ENCODE assay signal across 19 cellular contexts in the genomic region with DNA sequence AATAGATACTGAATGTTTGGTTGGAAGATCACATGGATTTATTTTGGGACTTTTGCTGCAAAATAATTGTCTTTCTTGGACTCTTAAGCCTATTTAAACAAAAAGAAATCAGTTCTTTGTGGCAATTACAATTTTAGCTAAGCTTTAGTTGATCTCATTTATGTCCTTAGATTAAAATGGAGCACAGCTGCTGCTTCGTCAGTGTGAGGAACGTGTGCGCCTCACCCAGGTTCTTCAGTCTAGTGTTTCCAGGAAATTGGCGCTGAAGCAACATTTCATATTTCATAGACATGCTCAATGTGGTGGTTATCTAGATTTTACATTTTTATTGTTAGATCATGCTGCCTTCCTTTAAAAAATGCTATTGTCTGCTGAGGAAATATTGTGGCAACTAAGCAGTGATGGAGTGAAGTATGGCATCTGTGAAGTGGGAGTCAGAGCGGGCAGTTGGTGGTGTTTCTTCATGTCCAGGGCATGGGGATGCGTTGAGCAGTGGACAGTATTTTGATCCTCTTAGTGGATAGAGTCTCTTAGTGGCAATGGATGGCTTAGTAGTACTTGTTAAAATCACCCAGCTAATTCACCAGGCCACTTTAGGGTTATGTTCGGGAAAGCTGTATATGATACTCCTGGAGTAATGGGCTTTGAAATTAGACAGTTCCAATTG. TPM values are rescaled to one million over a fixed set of nuclear protein-coding genes. Genes with fewer than 3 reads are reported as not detected.
DNase-seq lines count a peak whose midpoint lies in the region; ATAC-seq, FAIRE-seq and TF ChIP-seq lines count a peak whose summit lies in the region.
"Had no signal": no experiment of that assay in that cellular context is flagged by ENCODE, and none has a peak within 500 bp of the region (broad histone marks: within the 10 kb centered on the region; RNA-seq: fewer than 3 reads in every experiment).

No MANE protein-coding gene starts in this region.

- no peak for TF ChIP-seq RAD21 in HepG2 (CRISPR knock-in tag; IDR thresholded peaks at IDR 0.05)
- no peak for TF ChIP-seq RAD21 in K562 (CRISPR knock-in tag; conservative IDR thresholded peaks at IDR 0.05 in 1 of 2, IDR thresholded peaks at IDR 0.05 in 1 of 2)

- WGBS in HepG2 (ENCODE audit: low lambda C conversion rate): 93% methylated on average over 7 of the region's 7 CpGs
- WGBS in right lobe of liver (ENCODE audit: insufficient coverage, low coverage, low lambda C conversion rate, missing lambda C conversion rate): 81% methylated on average over 7 of the region's 7 CpGs
- 41% methylated on average over 7 of the region's 7 CpGs for WGBS in K562 (ENCODE audit: insufficient coverage, low coverage, missing lambda C conversion rate)

- TF ChIP-seq EP300 in HepG2 (IDR thresholded peaks at IDR 0.05; ENCODE audit: low read depth in 2 of 2, low read length in 2 of 2) (no peak), HepG2 (CRISPR knock-in tag; IDR thresholded peaks at IDR 0.05; ENCODE audit: borderline replicate concordance) (no peak), K562 (IDR thresholded peaks at IDR 0.05; ENCODE audit: low read length) (no peak)

- H2AFZ ChIP-seq in HepG2 (ENCODE audit: low read length) (no peak overlapping the region), K562 (ENCODE audit: low read depth, low read length) (no peak overlapping the region)

- TF ChIP-seq POLR2A in HepG2 (IDR thresholded peaks at IDR 0.05; ENCODE audit: insufficient read depth in 1 of 2, low read depth in 2 of 2, low read length in 2 of 2) (no peak), right lobe of liver (IDR thresholded peaks at IDR 0.05) (no peak), K562 (conservative IDR thresholded peaks at IDR 0.05) (no peak)

- no peaks in the 10 kb centered on the region for H3K27me3 Mint-ChIP-seq in naive thymus-derived CD4-positive, alpha-beta T cell

- peak overlapping the region in 8 of 9 donors; percentile 0 to 64 (median 16) for H3K27ac Mint-ChIP-seq in naive thymus-derived CD4-positive, alpha-beta T cell

- H3K4me1 ChIP-seq in HepG2 (ENCODE audit: insufficient read depth, low read length): peaks cover 81% of the 10 kb centered on the region
- peaks cover 0 to 69% (median 26%) of the 10 kb centered on the region in 4 donors for H3K4me1 ChIP-seq in right lobe of liver
- peaks cover 26 to 65% of the 10 kb centered on the region in 2 experiments for H3K4me1 ChIP-seq in K562 (replicated peaks in 1 of 2; ENCODE audit: control insufficient read depth in 2 of 2, insufficient read depth in 2 of 2, low read length in 2 of 2)
- H3K4me1 ChIP-seq in naive thymus-derived CD4-positive, alpha-beta T cell (ENCODE audit: control insufficient read depth in 2 of 2, insufficient read depth in 2 of 2, low read length in 2 of 2): peaks cover 25% of the 10 kb centered on the region in 2 donors

- H4K20me1 ChIP-seq in HepG2 (ENCODE audit: insufficient read depth, low read length) (peaks cover 80% of the 10 kb centered on the region), K562 (replicated peaks; ENCODE audit: control insufficient read depth, insufficient read depth, low read length) (peaks cover 6% of the 10 kb centered on the region; the same call in 1 of the 2 replicates)

- H3K79me2 ChIP-seq in HepG2 (ENCODE audit: insufficient read depth, low read length): peaks cover 93% of the 10 kb centered on the region
- H3K79me2 ChIP-seq in K562 (ENCODE audit: control insufficient read depth, insufficient read depth, low read length): peaks cover 100% of the 10 kb centered on the region

- FAIRE-seq in HepG2 (lab: Jason Lieb, UNC): no peak
- FAIRE-seq in K562 (lab: Jason Lieb, UNC): no peak
- FAIRE-seq: HTR-8/SVneo had no signal

- TF ChIP-seq CTCF in HepG2 (CRISPR knock-in tag; IDR thresholded peaks at IDR 0.05) (no peak), right lobe of liver (IDR thresholded peaks at IDR 0.05) (no peak), K562 (IDR thresholded peaks at IDR 0.05 in 2 of 3, conservative IDR thresholded peaks at IDR 0.05 in 1 of 3; ENCODE audit: insufficient read depth in 2 of 3, low read depth in 1 of 3, low read length in 3 of 3) (peak in 2 of 3 experiments; percentile 4 to 31; a peak in 2 of 6 replicates)

- H3K27ac ChIP-seq in HepG2 (ENCODE audit: extremely low read length, insufficient read depth, low read length) (no peak overlapping the region), right lobe of liver (no peak overlapping the region), K562 (ENCODE audit: extremely low read depth, low read depth, low read length) (peak overlapping the region; percentile 45; the same call in 2 of the 3 replicates)
- no peak overlapping the region for H3K27ac ChIP-seq in naive thymus-derived CD4-positive, alpha-beta T cell (ENCODE audit: low read depth, low read length)
- H3K27ac ChIP-seq: suprapubic skin had no signal

- in situ Hi-C loops in HepG2 (cut with HindIII; ENCODE audit: extremely low pct_ligation_motif_present, low pct_unique_long_range_greater_than_20kb) (no loop called here), K562 (cut with MboI) (no loop called here)

- no TSS peak for BruUV-seq in HepG2 (replicated peaks; lab: Mats Ljungman, UMichigan)
- BruUV-seq in K562 (replicated peaks; lab: Mats Ljungman, UMichigan): no TSS peak

- DNase-seq in HepG2 (ENCODE audit: low spot score): no peak
- no peak for DNase-seq in right lobe of liver
- peak in 2 of 4 experiments; percentile 31 to 46 for DNase-seq in K562 (ENCODE audit: extremely low read depth in 1 of 4, low spot score in 3 of 4)
- peak in 1 of 9 donors; percentile 13 for DNase-seq in naive thymus-derived CD4-positive, alpha-beta T cell
- no peak for DNase-seq in SHP77 (lab: John Stamatoyannopoulos, UW)
- DNase-seq: activated CD4-positive, alpha-beta T cell treated with anti-CD3 and anti-CD28 coated beads for 1 hour; activated T-cell treated with anti-CD3 and anti-CD28 coated beads for 4 hours; AML-193; amniotic stem cell; central memory CD4-positive, alpha-beta T cell; DMS 273 treated with DMSO at 0.1 percent for 48 hours; left colon; NCI-H1436; NCI-H2171 treated with DMSO at 0.1 percent for 48 hours had no signal

- CTCF ChIA-PET in HepG2 (lab: Yijun Ruan, JAX; ENCODE audit: low intra/inter-chr PET ratio, low total read pairs): no interaction called here
- CTCF ChIA-PET in K562 (lab: Yijun Ruan, JAX; ENCODE audit: low intra/inter-chr PET ratio): interaction anchor here (0.6 kb wide), 2 partner anchors 28 to 191 kb away, joined by 3 read pairs; no protein-coding TSS in a partner anchor
- CTCF ChIA-PET in naive thymus-derived CD4-positive, alpha-beta T cell (lab: Charles Lee): no interaction called here

- H3K4me3 Mint-ChIP-seq in naive thymus-derived CD4-positive, alpha-beta T cell: peak overlapping the region in 3 of 10 donors; percentile 4 to 43 (median 21)

- H3K9me1 ChIP-seq in K562 (ENCODE audit: control insufficient read depth, insufficient read depth, low read length): no peaks in the 10 kb centered on the region

- H3K36me3 Mint-ChIP-seq in naive thymus-derived CD4-positive, alpha-beta T cell: peaks cover 0 to 21% (median 6%) of the 10 kb centered on the region in 5 donors

- no peaks in the 10 kb centered on the region for H3K9me3 Mint-ChIP-seq in naive thymus-derived CD4-positive, alpha-beta T cell

- ATAC-seq in HepG2: no peak
- ATAC-seq in right lobe of liver: no peak
- peak; percentile 3; the same call in 1 of the 3 replicates for ATAC-seq in K562
- no peak for ATAC-seq in naive thymus-derived CD4-positive, alpha-beta T cell
- no peak for ATAC-seq in HG02970 (IDR thresholded peaks at IDR 0.05; ENCODE audit: low FRiP score, unreplicated experiment)
- no peak for ATAC-seq in HG03460 (IDR thresholded peaks at IDR 0.05; ENCODE audit: unreplicated experiment)
- ATAC-seq: left colon had no signal

- H3K4me2 ChIP-seq in HepG2 (ENCODE audit: low read depth, low read length): peak overlapping the region; percentile 92
- peak overlapping the region; percentile 40 for H3K4me2 ChIP-seq in K562 (ENCODE audit: insufficient read depth, low read length)

- peaks cover 48 to 84% (median 70%) of the 10 kb centered on the region in 7 donors for H3K4me1 Mint-ChIP-seq in naive thymus-derived CD4-positive, alpha-beta T cell

- H3K27me3 ChIP-seq in HepG2 (ENCODE audit: control insufficient read depth in 1 of 2, insufficient read depth in 2 of 2, low read length in 2 of 2): no peaks in the 10 kb centered on the region; a peak in 1 of 5 replicates
- H3K27me3 ChIP-seq in right lobe of liver: no peaks in the 10 kb centered on the region
- no peaks in the 10 kb centered on the region for H3K27me3 ChIP-seq in K562 (ENCODE audit: control insufficient read depth in 2 of 2, insufficient read depth in 2 of 2, low read length in 2 of 2)
- H3K27me3 ChIP-seq in naive thymus-derived CD4-positive, alpha-beta T cell (ENCODE audit: control insufficient read depth in 2 of 2, insufficient read depth in 2 of 2, low read length in 2 of 2): no peaks in the 10 kb centered on the region
- H3K27me3 ChIP-seq: suprapubic skin had no signal

- POLR2A ChIA-PET in HepG2 (lab: Yijun Ruan, JAX) (no interaction called here), K562 (lab: Yijun Ruan, JAX) (interaction anchor here (0.9 kb wide), 1 partner anchor 12 kb away, joined by 4 read pairs; no protein-coding TSS in a partner anchor)
- POLR2A ChIA-PET in naive thymus-derived CD4-positive, alpha-beta T cell (lab: Charles Lee): interaction anchor here (0.7 to 0.8 kb wide), 2 partner anchors 49 to 95 kb away, joined by 3 read pairs; no protein-coding TSS in a partner anchor

- H3K9ac ChIP-seq in HepG2 (ENCODE audit: insufficient read depth, low read depth, low read length) (no peak overlapping the region), K562 (ENCODE audit: insufficient read depth in 1 of 2, low read depth in 2 of 2, low read length in 2 of 2) (peak overlapping the region in 1 of 2 experiments; percentile 31; a peak in 2 of 4 replicates)

- H3K9me3 ChIP-seq in HepG2 (ENCODE audit: low read length) (no peaks in the 10 kb centered on the region), right lobe of liver (no peaks in the 10 kb centered on the region), K562 (replicated peaks; ENCODE audit: control insufficient read depth, insufficient read depth, low read depth, low read length) (no peaks in the 10 kb centered on the region)
- no peaks in the 10 kb centered on the region for H3K9me3 ChIP-seq in naive thymus-derived CD4-positive, alpha-beta T cell (ENCODE audit: control insufficient read depth in 2 of 3, low read length in 3 of 3)
- H3K9me3 ChIP-seq: suprapubic skin had no signal

- H3K4me3 ChIP-seq in HepG2 (replicated peaks in 1 of 3; ENCODE audit: insufficient read depth in 1 of 3, low read depth in 2 of 3, low read length in 3 of 3): no peak overlapping the region
- H3K4me3 ChIP-seq in right lobe of liver: no peak overlapping the region
- H3K4me3 ChIP-seq in K562: no peak overlapping the region
- H3K4me3 ChIP-seq in naive thymus-derived CD4-positive, alpha-beta T cell (ENCODE audit: low read length): no peak overlapping the region
- H3K4me3 ChIP-seq: suprapubic skin had no signal

- H3K36me3 ChIP-seq in HepG2 (replicated peaks in 1 of 2; ENCODE audit: control insufficient read depth in 1 of 2, insufficient read depth in 2 of 2, low read length in 2 of 2) (peaks cover 11 to 31% of the 10 kb centered on the region in 2 experiments), right lobe of liver (peaks cover 0 to 15% (median 5%) of the 10 kb centered on the region in 4 donors), K562 (ENCODE audit: control insufficient read depth, insufficient read depth, low read length) (peaks cover 58% of the 10 kb centered on the region)
- H3K36me3 ChIP-seq in naive thymus-derived CD4-positive, alpha-beta T cell (ENCODE audit: control insufficient read depth in 2 of 3, insufficient read depth in 3 of 3, low read length in 3 of 3): peaks cover 0 to 17% (median 0%) of the 10 kb centered on the region in 3 experiments

- intact Hi-C loops in HepG2 (cut with micrococcal nuclease; ENCODE audit: unreplicated experiment): loop anchor here (10.0 kb wide), 1 partner anchor 62 kb away; a partner anchor contains a TSS
- intact Hi-C loops in right lobe of liver (cut with DNase I): no loop called here
- intact Hi-C loops in K562 (cut with micrococcal nuclease): loop anchor here (5.0 kb wide), 1 partner anchor 81 kb away; no protein-coding TSS in a partner anchor
- intact Hi-C loops in naive thymus-derived CD4-positive, alpha-beta T cell (cut with micrococcal nuclease): no loop called here

RNA-seq across cellular contexts. Expression of a gene that starts 5.6 kb away (rescaled TPM):
- 25.7 and 34.0 TPM in 2 replicates for total RNA-seq in HepG2 (2016; rRNA removed; fragmentation: Illumina TruSeq; extraction: Trizol)
- 5.9 and 7.5 TPM in 2 replicates for total RNA-seq in HepG2 (2016; cell fraction: cytosol; rRNA removed; fragmentation: Illumina TruSeq; extraction: Trizol; ENCODE audit: low read depth)
- total RNA-seq in HepG2 (2016; cell fraction: insoluble cytoplasmic fraction; rRNA removed; fragmentation: Illumina TruSeq; extraction: Trizol): 26.2 and 32.2 TPM in 2 replicates
- 11.2 and 13.9 TPM in 2 replicates for total RNA-seq in HepG2 (2016; cell fraction: membrane; rRNA removed; fragmentation: Illumina TruSeq; extraction: Trizol)
- total RNA-seq in HepG2 (2016; cell fraction: nucleus; rRNA removed; fragmentation: Illumina TruSeq; extraction: Trizol): 41.5 and 50.4 TPM in 2 replicates
- polyA plus RNA-seq in HepG2 (2011; rRNA removed): 8.5 and 10.1 TPM in 2 replicates
- polyA plus RNA-seq in HepG2 (2011; cell fraction: cytosol; rRNA removed): 5.5 and 7.7 TPM in 2 replicates
- polyA plus RNA-seq in HepG2 (2011; cell fraction: nucleus; rRNA removed): 19.8 and 23.2 TPM in 2 replicates
- polyA plus RNA-seq in HepG2 (2012): 19.5 and 23.0 TPM in 2 replicates
- 1.1 and 1.3 TPM in 2 replicates for polyA plus RNA-seq in HepG2 (2016; cell fraction: cytosol; fragmentation: Illumina TruSeq; extraction: Trizol; ENCODE audit: low read depth)
- polyA plus RNA-seq in HepG2 (2016; cell fraction: insoluble cytoplasmic fraction; fragmentation: Illumina TruSeq; extraction: Trizol; ENCODE audit: low read depth): 22.9 and 23.8 TPM in 2 replicates
- polyA plus RNA-seq in HepG2 (2016; cell fraction: membrane; fragmentation: Illumina TruSeq; extraction: Trizol; ENCODE audit: low read depth): 2.7 and 3.3 TPM in 2 replicates
- polyA plus RNA-seq in HepG2 (2016; cell fraction: nucleus; fragmentation: Illumina TruSeq; extraction: Trizol; ENCODE audit: insufficient read depth, low read depth): 23.7 and 25.3 TPM in 2 replicates
- 38.4 and 51.6 TPM in 2 replicates for polyA minus RNA-seq in HepG2 (2011; rRNA and poly(A)+ RNA removed; ENCODE audit: low replicate concordance)
- polyA minus RNA-seq in HepG2 (2011; cell fraction: cytosol; rRNA and poly(A)+ RNA removed): 15.5 and 15.8 TPM in 2 replicates
- 118 and 145 TPM in 2 replicates for polyA minus RNA-seq in HepG2 (2011; cell fraction: nucleus; rRNA and poly(A)+ RNA removed)
- total RNA-seq in right lobe of liver: 10 to 100 TPM; 24.9 to 70.0 (median 42.9) TPM
- 185 and 291 TPM in 2 replicates for total RNA-seq in K562 (2011; cell fraction: chromatin; rRNA removed; ENCODE audit: low replicate concordance)
- 109 and 114 TPM in 2 replicates for total RNA-seq in K562 (2011; cell fraction: nucleolus; rRNA removed)
- 211 and 265 TPM in 2 replicates for total RNA-seq in K562 (2011; cell fraction: nucleoplasm; rRNA removed)
- 21.2 and 31.5 TPM in 2 replicates for total RNA-seq in K562 (2014; rRNA removed)
- total RNA-seq in K562 (2014; rRNA removed; fragmentation: Illumina TruSeq; extraction: Trizol): 29.3 and 31.8 TPM in 2 replicates
- total RNA-seq in K562 (2015; rRNA removed; fragmentation: Illumina TruSeq; extraction: Trizol): 23.6 and 23.9 TPM in 2 replicates
- 48.4 and 50.1 TPM in 2 replicates for total RNA-seq in K562 (2021)
- polyA plus RNA-seq in K562 (2011; rRNA removed): 14.5 and 16.3 TPM in 2 replicates
- 8.1 and 10.8 TPM in 2 replicates for polyA plus RNA-seq in K562 (2011; cell fraction: cytosol; rRNA removed)
- polyA plus RNA-seq in K562 (2011; cell fraction: nucleus; rRNA removed): 31.8 and 38.6 TPM in 2 replicates
- 11.9 and 18.2 TPM in 2 replicates for polyA plus RNA-seq in K562 (2012)
- 27.4 and 32.0 TPM in 2 replicates for polyA plus RNA-seq in K562 (2014; fragmentation: Illumina TruSeq; extraction: Trizol)
- polyA plus RNA-seq in K562 (2014; fragmentation: Nextera tagmentation; extraction: Ambion mirVana): 1 to 10 TPM; 6.5 to 7.3 TPM
- 17.1 and 19.1 TPM in 2 replicates for polyA plus RNA-seq in K562 (2014; rRNA removed)
- polyA minus RNA-seq in K562 (2011; rRNA and poly(A)+ RNA removed): 65.5 and 71.7 TPM in 2 replicates
- 19.4 and 25.7 TPM in 2 replicates for polyA minus RNA-seq in K562 (2011; cell fraction: cytosol; rRNA and poly(A)+ RNA removed)
- 76.7 and 116 TPM in 2 replicates for polyA minus RNA-seq in K562 (2011; cell fraction: nucleus; rRNA and poly(A)+ RNA removed)
- 10 to 100 TPM; 24.5 to 46.8 (median 37.0) TPM for total RNA-seq in naive thymus-derived CD4-positive, alpha-beta T cell
- 1 to 10 TPM; 3.2 to 6.7 TPM for polyA plus RNA-seq in naive thymus-derived CD4-positive, alpha-beta T cell

RNA-seq across cellular contexts. Expression of a gene that starts 38.0 kb away (rescaled TPM):
- 174 and 216 TPM in 2 replicates for total RNA-seq in HepG2 (2016; rRNA removed; fragmentation: Illumina TruSeq; extraction: Trizol)
- total RNA-seq in HepG2 (2016; cell fraction: cytosol; rRNA removed; fragmentation: Illumina TruSeq; extraction: Trizol; ENCODE audit: low read depth): 22.0 and 25.2 TPM in 2 replicates
- total RNA-seq in HepG2 (2016; cell fraction: insoluble cytoplasmic fraction; rRNA removed; fragmentation: Illumina TruSeq; extraction: Trizol): 174 and 209 TPM in 2 replicates
- 86.5 and 94.9 TPM in 2 replicates for total RNA-seq in HepG2 (2016; cell fraction: membrane; rRNA removed; fragmentation: Illumina TruSeq; extraction: Trizol)
- 61.7 and 71.0 TPM in 2 replicates for total RNA-seq in HepG2 (2016; cell fraction: nucleus; rRNA removed; fragmentation: Illumina TruSeq; extraction: Trizol)
- 52.6 and 59.1 TPM in 2 replicates for polyA plus RNA-seq in HepG2 (2011; rRNA removed)
- 56.4 and 64.1 TPM in 2 replicates for polyA plus RNA-seq in HepG2 (2011; cell fraction: cytosol; rRNA removed)
- polyA plus RNA-seq in HepG2 (2011; cell fraction: nucleus; rRNA removed): 19.8 and 21.4 TPM in 2 replicates
- 42.6 and 66.8 TPM in 2 replicates for polyA plus RNA-seq in HepG2 (2012)
- polyA plus RNA-seq in HepG2 (2016; cell fraction: cytosol; fragmentation: Illumina TruSeq; extraction: Trizol; ENCODE audit: low read depth): 17.9 and 21.4 TPM in 2 replicates
- 174 and 175 TPM in 2 replicates for polyA plus RNA-seq in HepG2 (2016; cell fraction: insoluble cytoplasmic fraction; fragmentation: Illumina TruSeq; extraction: Trizol; ENCODE audit: low read depth)
- polyA plus RNA-seq in HepG2 (2016; cell fraction: membrane; fragmentation: Illumina TruSeq; extraction: Trizol; ENCODE audit: low read depth): 49.4 and 51.3 TPM in 2 replicates
- polyA plus RNA-seq in HepG2 (2016; cell fraction: nucleus; fragmentation: Illumina TruSeq; extraction: Trizol; ENCODE audit: insufficient read depth, low read depth): 65.8 and 75.1 TPM in 2 replicates
- 29.8 and 85.0 TPM in 2 replicates for polyA minus RNA-seq in HepG2 (2011; rRNA and poly(A)+ RNA removed; ENCODE audit: low replicate concordance)
- polyA minus RNA-seq in HepG2 (2011; cell fraction: cytosol; rRNA and poly(A)+ RNA removed): 46.5 and 48.4 TPM in 2 replicates
- polyA minus RNA-seq in HepG2 (2011; cell fraction: nucleus; rRNA and poly(A)+ RNA removed): 22.0 and 23.9 TPM in 2 replicates
- total RNA-seq in right lobe of liver: 10 to 100 TPM; 49.4 to 79.9 (median 66.1) TPM
- not detected in 2 replicates for total RNA-seq in K562 (2011; cell fraction: chromatin; rRNA removed; ENCODE audit: low replicate concordance)
- total RNA-seq in K562 (2011; cell fraction: nucleolus; rRNA removed): not detected in 2 replicates
- total RNA-seq in K562 (2011; cell fraction: nucleoplasm; rRNA removed): not detected in 2 replicates
- total RNA-seq in K562 (2014; rRNA removed): not detected in 2 replicates
- not detected in 2 replicates for total RNA-seq in K562 (2014; rRNA removed; fragmentation: Illumina TruSeq; extraction: Trizol)
- total RNA-seq in K562 (2015; rRNA removed; fragmentation: Illumina TruSeq; extraction: Trizol): not detected in 2 replicates
- total RNA-seq in K562 (2021): 0.07 TPM in 1 of 2 replicates, not detected in the other
- polyA plus RNA-seq in K562 (2011; rRNA removed): not detected in 2 replicates
- polyA plus RNA-seq in K562 (2011; cell fraction: cytosol; rRNA removed): not detected in 2 replicates
- polyA plus RNA-seq in K562 (2011; cell fraction: nucleus; rRNA removed): not detected in 2 replicates
- polyA plus RNA-seq in K562 (2012): 0.04 TPM in 1 of 2 replicates, not detected in the other
- not detected in 2 replicates for polyA plus RNA-seq in K562 (2014; fragmentation: Illumina TruSeq; extraction: Trizol)
- not detected for polyA plus RNA-seq in K562 (2014; fragmentation: Nextera tagmentation; extraction: Ambion mirVana)
- not detected in 2 replicates for polyA plus RNA-seq in K562 (2014; rRNA removed)
- not detected in 2 replicates for polyA minus RNA-seq in K562 (2011; rRNA and poly(A)+ RNA removed)
- 0.29 and 0.64 TPM in 2 replicates for polyA minus RNA-seq in K562 (2011; cell fraction: cytosol; rRNA and poly(A)+ RNA removed)
- polyA minus RNA-seq in K562 (2011; cell fraction: nucleus; rRNA and poly(A)+ RNA removed): not detected in 2 replicates
- total RNA-seq in naive thymus-derived CD4-positive, alpha-beta T cell: 10 to 100 TPM in 1 of 5 experiments, 1 to 10 TPM in 4; 6.4 to 21.5 (median 9.5) TPM
- 10 to 100 TPM; 14.5 to 16.9 TPM for polyA plus RNA-seq in naive thymus-derived CD4-positive, alpha-beta T cell
- total RNA-seq: H4 had no signal

Comparison
In these comparisons a context has a peak if more than half of its experiments do, and no peak if none do; other contexts are left out.
1. intact Hi-C loops: an anchor here in HepG2 (10.0 kb wide) and K562 (5.0 kb wide); none called in right lobe of liver and naive thymus-derived CD4-positive, alpha-beta T cell.
2. CTCF ChIP-seq: peak in K562 (2 of 3); none in HepG2 (single experiment) and right lobe of liver (0 of 4).
3. RNA of a gene that starts 38.0 kb away (total RNA-seq): 22.0 to 216 TPM in HepG2, 49.4 to 79.9 TPM in right lobe of liver and 6.4 to 21.5 TPM in naive thymus-derived CD4-positive, alpha-beta T cell; 0.07 TPM in K562; every median in the first group is over 4 times any median in the second.